In the genomic region with DNA sequence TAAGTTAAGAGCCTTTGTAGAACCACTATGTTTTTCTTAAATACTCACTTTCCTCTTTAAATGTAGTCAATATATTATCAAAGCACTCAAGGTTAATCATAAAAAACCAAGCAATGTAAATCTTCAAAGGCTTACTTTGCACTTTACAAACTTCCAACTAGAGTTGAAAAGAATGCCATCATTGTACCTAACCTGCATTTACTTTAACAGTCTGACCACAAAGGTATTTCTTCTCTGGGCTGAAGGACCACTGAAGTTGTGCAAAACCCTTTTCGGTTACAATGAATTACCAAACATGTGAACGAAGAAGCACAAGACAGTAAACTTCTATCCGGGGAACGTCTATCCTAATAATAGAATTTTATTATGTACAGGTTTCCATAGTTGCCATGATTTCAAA, we compare ENCODE assay signal across 11 cellular contexts. TPM values are rescaled to one million over a fixed set of nuclear protein-coding genes. Genes with fewer than 3 reads are reported as not detected.
DNase-seq lines count a peak whose midpoint lies in the region; ATAC-seq and TF ChIP-seq lines count a peak whose summit lies in the region.
"Had no signal": no experiment of that assay in that cellular context is flagged by ENCODE, and none has a peak within 500 bp of the region (broad histone marks: within the 10 kb centered on the region; RNA-seq: fewer than 3 reads in every experiment).

No MANE protein-coding gene starts in this region.

- H3K27me3 ChIP-seq in RWPE2 (ENCODE audit: insufficient read depth, poor library complexity, severe bottlenecking) (no peaks in the 10 kb centered on the region), esophagus muscularis mucosa (no peaks in the 10 kb centered on the region)

- H3K27me3 Mint-ChIP-seq in HFFc6 (ENCODE audit: insufficient read depth) = no peaks in the 10 kb centered on the region; the same call in 1 of the 2 replicates

- H3K4me1 ChIP-seq in RWPE2 (ENCODE audit: insufficient read depth, poor library complexity, severe bottlenecking) = peaks cover 20% of the 10 kb centered on the region
- peaks cover 40 to 72% (median 67%) of the 10 kb centered on the region in 4 donors for H3K4me1 ChIP-seq in esophagus muscularis mucosa

- intact Hi-C loops in esophagus muscularis mucosa (cut with DNase I) = loop anchor here (5.0 to 10.0 kb wide), 6 partner anchors 68 to 525 kb away; a partner anchor contains a TSS

- no peaks in the 10 kb centered on the region for H3K9me3 Mint-ChIP-seq in HFFc6
- H3K9me3 Mint-ChIP-seq: activated B cell treated with CpG ODN at 0.5 μM for 24 hours had no signal

- peak overlapping the region; percentile 86; the same call in 1 of the 2 replicates for H3K27ac Mint-ChIP-seq in HFFc6

- H3K36me3 ChIP-seq in RWPE2 (ENCODE audit: low read depth) (no peaks in the 10 kb centered on the region), esophagus muscularis mucosa (no peaks in the 10 kb centered on the region)

- DNase-seq in HFFc6 (no peak), RWPE2 (ENCODE audit: low spot score) (no peak), esophagus muscularis mucosa (ENCODE audit: extremely low spot score) (no peak), renal cortical epithelial cell (ENCODE audit: low read depth) (peak; percentile 38), NCI-H510A (lab: John Stamatoyannopoulos, UW) (no peak)
- DNase-seq: activated B cell treated with CpG ODN at 0.5 μM for 24 hours, NCI-H1694 had no signal

- TF ChIP-seq EP300 in esophagus muscularis mucosa (IDR thresholded peaks at IDR 0.05) = no peak

- no peak for ATAC-seq in RWPE2 (ENCODE audit: low read depth)
- no peak for ATAC-seq in HG02870 (IDR thresholded peaks at IDR 0.05; ENCODE audit: unreplicated experiment)
- no peak for ATAC-seq in HG03439 (IDR thresholded peaks at IDR 0.05; ENCODE audit: unreplicated experiment)
- ATAC-seq in HG02759 (IDR thresholded peaks at IDR 0.05; ENCODE audit: unreplicated experiment) = no peak

- no peak overlapping the region for H3K27ac ChIP-seq in RWPE2 (ENCODE audit: poor library complexity, severe bottlenecking)
- H3K27ac ChIP-seq in esophagus muscularis mucosa (replicated peaks in 1 of 4) = peak overlapping the region; percentile 96 to 100 (median 99)
- H3K27ac ChIP-seq: epithelial cell of prostate had no signal

- H3K4me3 Mint-ChIP-seq in HFFc6 = peak overlapping the region; percentile 95
- H3K4me3 Mint-ChIP-seq: activated B cell treated with CpG ODN at 0.5 μM for 24 hours had no signal

- peaks cover 7% of the 10 kb centered on the region for H3K36me3 Mint-ChIP-seq in HFFc6 (ENCODE audit: low read depth)

- H3K9me3 ChIP-seq in RWPE2 (ENCODE audit: severe bottlenecking) (no peaks in the 10 kb centered on the region), esophagus muscularis mucosa (no peaks in the 10 kb centered on the region)

- H3K4me3 ChIP-seq in RWPE2 (ENCODE audit: severe bottlenecking) (peak overlapping the region; percentile 88), esophagus muscularis mucosa (peak overlapping the region; percentile 76 to 99 (median 92))

- peaks cover 59% of the 10 kb centered on the region for H3K4me1 Mint-ChIP-seq in HFFc6 (ENCODE audit: low read depth)

- TF ChIP-seq POLR2A in esophagus muscularis mucosa (IDR thresholded peaks at IDR 0.05; ENCODE audit: low read depth) = no peak

- TF ChIP-seq CTCF in HFFc6 (IDR thresholded peaks at IDR 0.05) (no peak), RWPE2 (IDR thresholded peaks at IDR 0.05; ENCODE audit: poor library complexity, severe bottlenecking) (no peak), esophagus muscularis mucosa (IDR thresholded peaks at IDR 0.05) (no peak)

- WGBS in esophagus muscularis mucosa = 20% methylated on average over 4 of the region's 4 CpGs

RNA-seq across cellular contexts. Expression of a gene that starts 3.0 kb away (rescaled TPM):
- total RNA-seq in HFFc6 (2021; fragmentation: NEBNext Ultra II Directional; extraction: Animal tissue kit (Norgen Biotek cat#: 25700)) = 10 to 100 TPM; 45.5 to 57.5 (median 50.2) TPM
- total RNA-seq in esophagus muscularis mucosa (10 to 100 TPM; 50.2 to 61.5 (median 54.0) TPM), renal cortical epithelial cell (18.9 and 28.0 TPM in 2 replicates)
